In the genomic region with DNA sequence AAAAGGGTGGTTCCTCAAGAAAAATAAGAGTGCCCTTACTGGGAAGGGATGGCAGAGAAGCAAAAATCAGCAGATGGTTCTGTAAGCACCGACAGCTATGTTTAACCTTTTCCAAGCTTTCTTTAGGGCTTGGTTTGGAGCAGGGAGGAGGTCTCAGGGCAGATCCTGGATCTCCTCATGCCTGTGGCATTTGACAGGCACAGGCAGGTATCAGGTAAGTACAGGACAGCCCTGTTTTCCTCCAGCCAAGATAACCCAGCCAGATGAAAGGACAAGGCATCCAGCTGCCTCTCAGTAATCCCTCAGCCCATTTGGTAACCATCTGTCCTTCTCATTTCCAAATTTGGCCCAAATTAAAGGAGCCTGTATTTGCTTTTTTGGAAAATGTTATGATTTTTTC, we compare ENCODE assay signal across 26 cellular contexts.
"Had no signal": no experiment of that assay in that cellular context is flagged by ENCODE, and none has a peak within 500 bp of the region (broad histone marks: within the 10 kb centered on the region; RNA-seq: fewer than 3 reads in every experiment).

No MANE protein-coding gene starts in this region.

- H3K9me3 Mint-ChIP-seq: nephron, neural progenitor cell had no signal

- H3K27ac ChIP-seq: colonic mucosa, gastroesophageal sphincter, heart left ventricle, hepatocyte, left lung, neural progenitor cell, prostate gland, sigmoid colon, thyroid gland, vagina had no signal

- H3K4me3 Mint-ChIP-seq: dendritic cell treated with granulocyte-macrophage colony-stimulating factor and Interleukin-4, amounts not matched to agents 40 ng/mL and 50 ng/mL, for 4 days; naive thymus-derived CD4-positive, alpha-beta T cell; nephron; neural progenitor cell; stimulated activated effector memory CD8-positive, alpha-beta T cell treated with anti-CD3 and anti-CD28 coated beads, Interleukin-12 subunit alpha, Interleukin-12 subunit beta, amount 100 ng/mL, for 72 hours had no signal

- H3K27me3 Mint-ChIP-seq: dendritic cell treated with granulocyte-macrophage colony-stimulating factor and Interleukin-4, amounts not matched to agents 40 ng/mL and 50 ng/mL, for 4 days; naive thymus-derived CD4-positive, alpha-beta T cell had no signal

- H3K4me1 Mint-ChIP-seq: naive thymus-derived CD4-positive, alpha-beta T cell; nephron; neural progenitor cell; stimulated activated effector memory CD8-positive, alpha-beta T cell treated with anti-CD3 and anti-CD28 coated beads, Interleukin-12 subunit alpha, Interleukin-12 subunit beta, amount 100 ng/mL, for 72 hours had no signal

- H3K27ac Mint-ChIP-seq: dendritic cell treated with granulocyte-macrophage colony-stimulating factor and Interleukin-4, amounts not matched to agents 40 ng/mL and 50 ng/mL, for 4 days; naive thymus-derived CD4-positive, alpha-beta T cell; nephron; neural progenitor cell; stimulated activated effector memory CD8-positive, alpha-beta T cell treated with anti-CD3 and anti-CD28 coated beads, Interleukin-12 subunit alpha, Interleukin-12 subunit beta, amount 100 ng/mL, for 72 hours had no signal

- DNase-seq: colonic mucosa; effector memory CD4-positive, alpha-beta T cell; foreskin fibroblast; heart left ventricle; left cardiac atrium; left lung; mesenchymal stem cell; midbrain; naive thymus-derived CD4-positive, alpha-beta T cell; nucleus accumbens; right cardiac atrium; sigmoid colon; stimulated activated CD4-positive, alpha-beta T cell treated with anti-CD3 and anti-CD28 coated beads, Interleukin-2, amount 100 ng/mL, for 24 hours; stimulated activated CD4-positive, alpha-beta T cell treated with anti-CD3 and anti-CD28 coated beads, Interleukin-4, amount 100 ng/mL, for 24 hours; stimulated activated naive CD4-positive, alpha-beta T cell treated with Interleukin-2 at 50 U/mL for 16 hours; stomach; thyroid gland; trophoblast cell had no signal

- ATAC-seq: gastroesophageal sphincter; heart left ventricle; left cardiac atrium; left lung; naive thymus-derived CD4-positive, alpha-beta T cell; right cardiac atrium; stimulated activated effector memory CD8-positive, alpha-beta T cell treated with anti-CD3 and anti-CD28 coated beads, Interleukin-12 subunit alpha, Interleukin-12 subunit beta, amount 100 ng/mL, for 72 hours had no signal

- H3K36me3 Mint-ChIP-seq: naive thymus-derived CD4-positive, alpha-beta T cell; neural progenitor cell; stimulated activated effector memory CD8-positive, alpha-beta T cell treated with anti-CD3 and anti-CD28 coated beads, Interleukin-12 subunit alpha, Interleukin-12 subunit beta, amount 100 ng/mL, for 72 hours had no signal
